8 cellular contexts compared by ENCODE assay signal in the genomic region with DNA sequence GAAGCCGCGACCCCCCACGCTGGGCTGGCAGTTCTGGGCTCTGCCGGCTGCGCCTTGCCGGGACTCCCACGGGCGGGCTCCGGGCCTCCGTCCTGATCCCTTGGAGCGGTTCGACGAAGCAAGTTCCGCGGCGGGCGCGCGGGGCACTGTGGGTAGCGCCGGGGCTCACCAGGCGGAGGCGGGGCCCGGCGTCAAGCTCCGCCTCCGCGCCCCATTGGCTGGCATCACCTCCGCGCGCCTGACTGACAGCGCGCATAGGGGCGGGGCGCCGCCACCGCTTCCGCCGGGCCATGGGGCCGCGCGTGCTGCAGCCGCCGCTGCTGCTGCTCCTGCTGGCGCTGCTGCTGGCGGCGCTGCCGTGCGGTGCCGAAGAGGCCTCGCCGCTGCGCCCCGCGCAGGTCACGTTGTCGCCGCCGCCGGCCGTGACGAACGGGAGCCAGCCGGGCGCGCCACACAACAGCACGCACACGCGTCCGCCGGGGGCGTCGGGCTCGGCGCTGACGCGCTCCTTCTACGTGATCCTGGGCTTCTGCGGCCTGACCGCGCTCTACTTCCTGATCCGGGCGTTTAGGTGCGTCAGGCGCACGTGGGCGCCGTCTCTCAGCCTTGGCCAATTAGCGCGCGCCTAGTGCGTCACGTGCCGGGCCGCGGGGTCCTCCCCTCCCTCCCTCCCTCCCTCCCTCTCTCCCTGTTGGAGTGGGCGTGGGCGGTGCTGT. TPM values are rescaled to one million over a fixed set of nuclear protein-coding genes. Genes with fewer than 3 reads are reported as not detected.
DNase-seq lines count a peak whose midpoint lies in the region; ATAC-seq, FAIRE-seq and TF ChIP-seq lines count a peak whose summit lies in the region.

FAM174C (plus strand) TSS at position 271 of the 716 bp plus-strand sequence; CDS start at position 291, 20 bp downstream.

- H3K36me3 Mint-ChIP-seq in central memory CD8-positive, alpha-beta T cell (ENCODE audit: insufficient read depth): peaks cover 57% of the 10 kb centered on the region

- H3K4me1 Mint-ChIP-seq in central memory CD8-positive, alpha-beta T cell: peaks cover 51% of the 10 kb centered on the region

- peaks cover 40% of the 10 kb centered on the region for H3K4me1 ChIP-seq in keratinocyte (ENCODE audit: control insufficient read depth, extremely low read depth, insufficient read depth, low read length)

- peak; percentile 73 for ATAC-seq in GM19043 (IDR thresholded peaks at IDR 0.05; ENCODE audit: low read depth, unreplicated experiment)
- ATAC-seq in HG03354 (IDR thresholded peaks at IDR 0.05; ENCODE audit: poor library complexity, severe bottlenecking, unreplicated experiment): peak; percentile 78
- ATAC-seq in activated CD4-positive, CD25-positive, alpha-beta regulatory T cell treated with anti-CD3 and anti-CD28 coated beads, Interleukin-2, amount 50 U/mL, for 24 hours: peak; percentile 87 to 88
- ATAC-seq in central memory CD8-positive, alpha-beta T cell (replicated peaks; ENCODE audit: extremely low read depth, poor library complexity, severe bottlenecking): peak; percentile 84

- no peak for TF ChIP-seq CTCF in AG09319 (IDR thresholded peaks at IDR 0.05; ENCODE audit: low read depth, low read length)
- TF ChIP-seq CTCF in keratinocyte (optimal IDR thresholded peaks at IDR 0.05 in 1 of 3, IDR thresholded peaks at IDR 0.05 in 1 of 3, conservative IDR thresholded peaks at IDR 0.05 in 1 of 3; ENCODE audit: extremely low read depth in 1 of 3, insufficient read depth in 2 of 3, low read length in 3 of 3): peak in 1 of 3 experiments; percentile 6

- peak within 1 kb of the TSS; percentile 53 for H2AFZ ChIP-seq in keratinocyte (ENCODE audit: control insufficient read depth, low read length)

- H3K4me3 Mint-ChIP-seq in central memory CD8-positive, alpha-beta T cell: peak within 1 kb of the TSS; percentile 75

- no peaks in the 10 kb centered on the region for H3K27me3 ChIP-seq in keratinocyte (ENCODE audit: control insufficient read depth, extremely low read depth, insufficient read depth, low read length)

- H3K9me3 ChIP-seq in keratinocyte (ENCODE audit: control insufficient read depth, low read depth, low read length): no peaks in the 10 kb centered on the region

- H3K27ac Mint-ChIP-seq in central memory CD8-positive, alpha-beta T cell (ENCODE audit: low read depth): peak within 1 kb of the TSS; percentile 95

- FAIRE-seq in keratinocyte (lab: Jason Lieb, UNC): peak; percentile 26

- H3K9me3 Mint-ChIP-seq in central memory CD8-positive, alpha-beta T cell: no peaks in the 10 kb centered on the region

- H3K27me3 Mint-ChIP-seq in central memory CD8-positive, alpha-beta T cell: no peaks in the 10 kb centered on the region

- peak within 1 kb of the TSS; percentile 69 to 84 (median 80) for H3K4me3 ChIP-seq in keratinocyte (ENCODE audit: control insufficient read depth in 2 of 3, extremely low read depth in 1 of 3, insufficient read depth in 2 of 3, low read depth in 1 of 3, low read length in 3 of 3)

- peaks cover 10% of the 10 kb centered on the region for H4K20me1 ChIP-seq in keratinocyte (ENCODE audit: control insufficient read depth, extremely low read depth, insufficient read depth, low read length)

- H3K79me2 ChIP-seq in keratinocyte (ENCODE audit: control insufficient read depth, insufficient read depth, low read length): peaks cover 50% of the 10 kb centered on the region

- DNase-seq in AG09319 (ENCODE audit: extremely low read depth, low read depth): peak; percentile 86
- peak; percentile 96 for DNase-seq in NCI-H446 treated with DMSO at 0.1 percent for 48 hours (lab: John Stamatoyannopoulos, UW)
- DNase-seq in central memory CD8-positive, alpha-beta T cell (ENCODE audit: low spot score in 2 of 2): peak; percentile 83 to 95
- DNase-seq in keratinocyte (ENCODE audit: low read depth, low spot score): no peak
- DNase-seq in stimulated activated CD4-positive, alpha-beta T cell treated with anti-CD3 and anti-CD28 coated beads, Interleukin-15, amount 100 ng/mL, for 1 hour (ENCODE audit: low read depth in 1 of 2, low spot score in 1 of 2): peak; percentile 87 to 94

- peak within 1 kb of the TSS; percentile 90 for H3K9ac ChIP-seq in keratinocyte (ENCODE audit: control insufficient read depth, extremely low read depth, insufficient read depth, low read length)

- H3K4me2 ChIP-seq in keratinocyte (ENCODE audit: control insufficient read depth, extremely low read depth, insufficient read depth, low read depth, low read length): peak within 1 kb of the TSS; percentile 94

- peak within 1 kb of the TSS; percentile 90 for H3K27ac ChIP-seq in keratinocyte (ENCODE audit: control insufficient read depth, insufficient read depth, low read length)

- H3K36me3 ChIP-seq in keratinocyte (ENCODE audit: control insufficient read depth in 2 of 2, extremely low read depth in 1 of 2, insufficient read depth in 2 of 2, low read length in 2 of 2): peaks cover 36 to 55% of the 10 kb centered on the region in 2 experiments

- no peaks in the 10 kb centered on the region for H3K9me1 ChIP-seq in keratinocyte (ENCODE audit: control insufficient read depth, extremely low read depth, insufficient read depth, low read length)

- dilution Hi-C loops in keratinocyte (cut with MboI; ENCODE audit: extremely low pct_ligation_motif_present, low sequenced_read_pairs): no loop called here

RNA-seq across cellular contexts. Expression of gene FAM174C, which starts in this region (rescaled TPM):
- polyA plus RNA-seq in keratinocyte: 18.5 to 30.1 TPM (median 27.6 TPM) in 3 replicates
- 16.5 TPM for polyA plus RNA-seq in keratinocyte (2011; ENCODE audit: low read depth)
- 23.5 and 65.8 TPM in 2 replicates for polyA plus RNA-seq in keratinocyte (2011; cell fraction: cytosol; rRNA removed)
- polyA plus RNA-seq in keratinocyte (2011; cell fraction: nucleus; rRNA removed): 16.3 and 21.3 TPM in 2 replicates
- polyA plus RNA-seq in keratinocyte (2012; ENCODE audit: low replicate concordance): 45.3 and 60.9 TPM in 2 replicates
- 7.1 to 15.1 TPM (median 8.0 TPM) in 3 replicates for polyA minus RNA-seq in keratinocyte
- 49.3 TPM for polyA minus RNA-seq in keratinocyte (2011; cell fraction: cytosol; rRNA and poly(A)+ RNA removed)
- polyA minus RNA-seq in keratinocyte (2011; cell fraction: nucleus; rRNA and poly(A)+ RNA removed): 3.1 and 5.0 TPM in 2 replicates
